1 cellular context compared by ENCODE assay signal in genomic region chr1:15449567-15449966, GRCh38.
TF ChIP-seq lines count a peak whose summit lies in the region.

No MANE protein-coding gene starts in this region.

TF ChIP-seq in H1, 55 proteins besides CTCF, POLR2A, EP300 and RAD21:
- TF ChIP-seq NRF1 (IDR thresholded peaks at IDR 0.05; ENCODE audit: low read depth, low read length) (no peak), CEBPB (IDR thresholded peaks at IDR 0.05; ENCODE audit: low read depth, low read length) (no peak), GABPA (IDR thresholded peaks at IDR 0.05; ENCODE audit: borderline replicate concordance, insufficient read depth, low read length) (no peak), RFX5 (IDR thresholded peaks at IDR 0.05; ENCODE audit: borderline replicate concordance, low read depth, low read length) (no peak), CTBP2 (IDR thresholded peaks at IDR 0.05; ENCODE audit: borderline replicate concordance, insufficient read depth, insufficient read length, low read length) (no peak), SIRT6 (IDR thresholded peaks at IDR 0.05; ENCODE audit: low read length) (no peak), EZH2 (IDR thresholded peaks at IDR 0.05; ENCODE audit: low read depth, low read length, severe bottlenecking) (no peak), CHD7 (IDR thresholded peaks at IDR 0.05; ENCODE audit: insufficient replicate concordance, low read length) (no peak), ASH2L (IDR thresholded peaks at IDR 0.05; ENCODE audit: low read length) (no peak), SRF (IDR thresholded peaks at IDR 0.05; ENCODE audit: low read depth, low read length) (no peak), HDAC2 (IDR thresholded peaks at IDR 0.05; ENCODE audit: borderline replicate concordance in 1 of 2, low read depth in 2 of 2, low read length in 2 of 2) (no peak), TBP (IDR thresholded peaks at IDR 0.05; ENCODE audit: low read depth, low read length) (no peak), SAP30 (IDR thresholded peaks at IDR 0.05; ENCODE audit: insufficient read depth, insufficient replicate concordance, low read length) (no peak), FOSL1 (IDR thresholded peaks at IDR 0.05; ENCODE audit: insufficient read depth, low read depth, low read length) (no peak), RBBP5 (IDR thresholded peaks at IDR 0.05; ENCODE audit: borderline replicate concordance, low read depth, low read length) (no peak), BCL11A (IDR thresholded peaks at IDR 0.05; ENCODE audit: low read depth in 2 of 2, low read length in 2 of 2) (no peak), RNF2 (IDR thresholded peaks at IDR 0.05; ENCODE audit: borderline replicate concordance, low read depth, low read length, missing control alignments, poor library complexity, severe bottlenecking) (no peak)
- TF ChIP-seq, protein P1, sequence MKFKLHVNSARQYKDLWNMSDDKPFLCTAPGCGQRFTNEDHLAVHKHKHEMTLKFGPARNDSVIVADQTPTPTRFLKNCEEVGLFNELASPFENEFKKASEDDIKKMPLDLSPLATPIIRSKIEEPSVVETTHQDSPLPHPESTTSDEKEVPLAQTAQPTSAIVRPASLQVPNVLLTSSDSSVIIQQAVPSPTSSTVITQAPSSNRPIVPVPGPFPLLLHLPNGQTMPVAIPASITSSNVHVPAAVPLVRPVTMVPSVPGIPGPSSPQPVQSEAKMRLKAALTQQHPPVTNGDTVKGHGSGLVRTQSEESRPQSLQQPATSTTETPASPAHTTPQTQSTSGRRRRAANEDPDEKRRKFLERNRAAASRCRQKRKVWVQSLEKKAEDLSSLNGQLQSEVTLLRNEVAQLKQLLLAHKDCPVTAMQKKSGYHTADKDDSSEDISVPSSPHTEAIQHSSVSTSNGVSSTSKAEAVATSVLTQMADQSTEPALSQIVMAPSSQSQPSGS (IDR thresholded peaks at IDR 0.05; ENCODE audit: low read length), result no peak
